Comparison of ENCODE assay signal across 19 cellular contexts in the genomic region with DNA sequence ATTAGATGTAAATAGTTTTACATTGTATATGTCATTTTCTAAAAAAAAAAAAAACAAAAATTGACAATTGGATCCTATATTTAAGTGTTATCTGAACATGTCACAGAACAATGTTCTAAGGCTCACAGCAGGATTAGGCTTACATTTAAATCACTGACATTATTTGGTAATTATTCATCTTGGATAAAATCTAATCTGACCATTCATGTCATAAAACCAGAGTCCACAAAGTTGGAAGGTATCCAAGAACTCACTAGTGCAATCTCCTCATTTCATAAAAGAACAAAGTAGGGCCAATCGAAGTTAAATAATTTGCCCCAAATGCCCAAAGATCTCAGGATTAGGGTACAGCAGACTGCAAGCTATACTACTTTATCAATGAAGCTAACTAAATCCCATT.
A peak's percentile ranks its signal among the peaks of the same experiment; 100 is the strongest.
DNase-seq lines count a peak whose midpoint lies in the region; ATAC-seq and TF ChIP-seq lines count a peak whose summit lies in the region.
"Had no signal": no experiment of that assay in that cellular context is flagged by ENCODE, and none has a peak within 500 bp of the region (broad histone marks: within the 10 kb centered on the region; RNA-seq: fewer than 3 reads in every experiment).

No MANE protein-coding gene starts in this region.

- H3K4me1 Mint-ChIP-seq in HFFc6 (ENCODE audit: low read depth) = peaks cover 17% of the 10 kb centered on the region
- H3K4me1 Mint-ChIP-seq: neural crest cell had no signal

- TF ChIP-seq CTCF in HFFc6 (IDR thresholded peaks at IDR 0.05) (no peak), fibroblast of mammary gland (conservative IDR thresholded peaks at IDR 0.05; ENCODE audit: control insufficient read depth, insufficient read depth, low read depth, low read length) (no peak)

- no peak for ATAC-seq in GM21515 (IDR thresholded peaks at IDR 0.05; ENCODE audit: unreplicated experiment)

- H3K9me3 ChIP-seq in adipocyte (ENCODE audit: control insufficient read depth, low read length) = no peaks in the 10 kb centered on the region

- H3K9me3 Mint-ChIP-seq in HFFc6 = no peaks in the 10 kb centered on the region

- no peak overlapping the region for H3K27ac Mint-ChIP-seq in HFFc6

- peak; percentile 19 for DNase-seq in HFFc6
- DNase-seq in adipocyte (ENCODE audit: low read depth) = peak; percentile 48
- DNase-seq in fibroblast of mammary gland (ENCODE audit: low read depth) = peak; percentile 31
- peak; percentile 8 for DNase-seq in skeletal muscle cell (ENCODE audit: low read depth)
- no peak for DNase-seq in central memory CD4-positive, alpha-beta T cell
- no peak for DNase-seq in activated gamma-delta T cell (lab: John Stamatoyannopoulos, UW)
- DNase-seq: activated CD8-positive, alpha-beta memory T cell treated with anti-CD3 and anti-CD28 coated beads, Interleukin-2, amount 50 U/mL, for 48 hours; activated effector memory CD4-positive, alpha-beta T cell treated with Interleukin-2 at 50 U/mL for 16 hours; AML-193; amniotic stem cell; DMS79 treated with DMSO at 0.1 percent for 48 hours; hypothalamus; midbrain; NCI-H1092; NCI-H2081; NCI-H446 treated with DMSO at 0.1 percent for 48 hours; Right ventricle myocardium superior had no signal

- no peaks in the 10 kb centered on the region for H3K27me3 ChIP-seq in adipocyte (replicated peaks; ENCODE audit: control insufficient read depth, insufficient read depth, low read length)

- no peak overlapping the region for H3K9ac ChIP-seq in adipocyte (ENCODE audit: low read length)

- no peaks in the 10 kb centered on the region for H3K36me3 ChIP-seq in adipocyte (ENCODE audit: control insufficient read depth, insufficient read depth, low read length, severe bottlenecking)

- H3K4me3 ChIP-seq in adipocyte (ENCODE audit: low read length) = no peak overlapping the region
- no peak overlapping the region for H3K4me3 ChIP-seq in fibroblast of mammary gland (ENCODE audit: control insufficient read depth, low read depth, low read length)
- no peak overlapping the region for H3K4me3 ChIP-seq in skeletal muscle cell (ENCODE audit: low read depth, low read length)

- no peaks in the 10 kb centered on the region for H3K27me3 Mint-ChIP-seq in HFFc6 (ENCODE audit: insufficient read depth)

- no peaks in the 10 kb centered on the region for H3K36me3 Mint-ChIP-seq in HFFc6 (ENCODE audit: low read depth)

- H3K4me1 ChIP-seq in adipocyte (ENCODE audit: control insufficient read depth, insufficient read depth, low read length) = peaks cover 8% of the 10 kb centered on the region

- no peak overlapping the region for H3K4me3 Mint-ChIP-seq in HFFc6
- H3K4me3 Mint-ChIP-seq: neural crest cell had no signal

Comparison
In these comparisons a context has a peak if more than half of its experiments do, and no peak if none do; other contexts are left out.
1. DNase-seq: peak in HFFc6 (single experiment), adipocyte (single experiment), fibroblast of mammary gland (single experiment) and skeletal muscle cell (single experiment); none in central memory CD4-positive, alpha-beta T cell (single experiment) and activated gamma-delta T cell (single experiment).